ENCODE assay signal across 8 cellular contexts in genomic region chr5:177310757-177311173, GRCh38. TPM values are rescaled to one million over a fixed set of nuclear protein-coding genes. Genes with fewer than 3 reads are reported as not detected.
DNase-seq lines count a peak whose midpoint lies in the region; ATAC-seq and TF ChIP-seq lines count a peak whose summit lies in the region.

No MANE protein-coding gene starts in this region.

- H2AFZ ChIP-seq in OCI-LY7 (ENCODE audit: low read length): no peak overlapping the region

- H3K9me3 ChIP-seq in HEK293 (ENCODE audit: control insufficient read depth, insufficient read depth, low read depth, low read length) (no peaks in the 10 kb centered on the region), OCI-LY7 (ENCODE audit: low read length) (no peaks in the 10 kb centered on the region)

- peaks cover 16% of the 10 kb centered on the region; the same call in 1 of the 2 replicates for H3K79me2 ChIP-seq in OCI-LY7 (ENCODE audit: insufficient read depth, low read depth, low read length)

- TF ChIP-seq CTCF in HEK293 (tag by site-specific recombination; IDR thresholded peaks at IDR 0.05): no peak
- no peak for TF ChIP-seq CTCF in OCI-LY7 (conservative IDR thresholded peaks at IDR 0.05; ENCODE audit: low read length)
- no peak for TF ChIP-seq CTCF in retinal pigment epithelial cell (conservative IDR thresholded peaks at IDR 0.05; ENCODE audit: low read depth, low read length)

- H3K4me3 ChIP-seq in HEK293 (ENCODE audit: low read depth, low read length) (peak overlapping the region; percentile 86), OCI-LY7 (ENCODE audit: low read depth, low read length, poor library complexity, severe bottlenecking) (peak overlapping the region; percentile 94), retinal pigment epithelial cell (ENCODE audit: low read length) (peak overlapping the region; percentile 68)

- intact Hi-C loops in OCI-LY7 (cut with micrococcal nuclease; ENCODE audit: unreplicated experiment): loop anchor here (1.0 to 5.0 kb wide), 3 partner anchors 196 to 238 kb away; partner anchors contain the start of gene DOK3

- no peak overlapping the region for H3K27ac ChIP-seq in HEK293 (ENCODE audit: extremely low read depth, low read depth, low read length)
- H3K27ac ChIP-seq in OCI-LY7 (ENCODE audit: low read depth, low read length, poor library complexity, severe bottlenecking): peak overlapping the region; percentile 92

- no peaks in the 10 kb centered on the region for H3K9me2 ChIP-seq in OCI-LY7 (ENCODE audit: insufficient read depth, low read length)

- POLR2A ChIA-PET in HEK293 (lab: Yijun Ruan, JAX): interaction anchor here (1.3 to 2.2 kb wide), 4 partner anchors 41 to 187 kb away, joined by 5 to 12 read pairs (median 5); partner anchors contain the start of genes LMAN2 and PDLIM7
- POLR2A ChIA-PET in OCI-LY7 (lab: Charles Lee): interaction anchor here (0.7 to 1.7 kb wide), 8 partner anchors 9 to 295 kb away, joined by 3 to 5 read pairs (median 4); partner anchors contain the start of gene LMAN2

- H3K4me2 ChIP-seq in OCI-LY7 (ENCODE audit: low read length): peak overlapping the region; percentile 86

- H3K4me1 ChIP-seq in HEK293 (ENCODE audit: control insufficient read depth, insufficient read depth, low read length) (peaks cover 5% of the 10 kb centered on the region), OCI-LY7 (ENCODE audit: insufficient read depth, low read length, poor library complexity, severe bottlenecking) (peaks cover 60% of the 10 kb centered on the region)

- CTCF ChIA-PET in HEK293 (lab: Yijun Ruan, JAX) (interaction anchor here (0.5 to 3.3 kb wide), 26 partner anchors 8 to 650 kb away, joined by 3 to 23 read pairs (median 4); no protein-coding TSS in a partner anchor), OCI-LY7 (lab: Charles Lee; ENCODE audit: unreplicated experiment) (interaction anchor here (1.4 to 1.9 kb wide), 2 partner anchors 9 to 41 kb away, joined by 3 to 6 read pairs; partner anchors contain the start of gene LMAN2)

- H4K20me1 ChIP-seq in OCI-LY7 (ENCODE audit: insufficient read depth, low read length): peaks cover 19% of the 10 kb centered on the region; the same call in 1 of the 2 replicates

- H3K36me3 ChIP-seq in HEK293 (ENCODE audit: control insufficient read depth in 2 of 2, insufficient read depth in 1 of 2, low read length in 2 of 2) (peaks cover 0 to 38% of the 10 kb centered on the region in 2 experiments; a peak in 2 of 3 replicates), OCI-LY7 (ENCODE audit: insufficient read depth, low read length) (peaks cover 45% of the 10 kb centered on the region)

- ATAC-seq in HG03457 (IDR thresholded peaks at IDR 0.05; ENCODE audit: unreplicated experiment) (no peak), HG03175 (IDR thresholded peaks at IDR 0.05; ENCODE audit: unreplicated experiment) (no peak)

- BruUV-seq in OCI-LY7 (replicated peaks; lab: Mats Ljungman, UMichigan): no TSS peak

- peak; percentile 57 for DNase-seq in Daoy (ENCODE audit: low read depth)
- peak; percentile 89 for DNase-seq in OCI-LY7 (ENCODE audit: low spot score)
- peak; percentile 85 for DNase-seq in dermis blood vessel endothelial cell
- DNase-seq in retinal pigment epithelial cell (ENCODE audit: low read depth): no peak
- DNase-seq in ureter (ENCODE audit: low spot score): no peak

TF ChIP-seq in HEK293, 187 proteins besides CTCF, POLR2A, EP300 and RAD21:
- TF ChIP-seq, protein P1, sequence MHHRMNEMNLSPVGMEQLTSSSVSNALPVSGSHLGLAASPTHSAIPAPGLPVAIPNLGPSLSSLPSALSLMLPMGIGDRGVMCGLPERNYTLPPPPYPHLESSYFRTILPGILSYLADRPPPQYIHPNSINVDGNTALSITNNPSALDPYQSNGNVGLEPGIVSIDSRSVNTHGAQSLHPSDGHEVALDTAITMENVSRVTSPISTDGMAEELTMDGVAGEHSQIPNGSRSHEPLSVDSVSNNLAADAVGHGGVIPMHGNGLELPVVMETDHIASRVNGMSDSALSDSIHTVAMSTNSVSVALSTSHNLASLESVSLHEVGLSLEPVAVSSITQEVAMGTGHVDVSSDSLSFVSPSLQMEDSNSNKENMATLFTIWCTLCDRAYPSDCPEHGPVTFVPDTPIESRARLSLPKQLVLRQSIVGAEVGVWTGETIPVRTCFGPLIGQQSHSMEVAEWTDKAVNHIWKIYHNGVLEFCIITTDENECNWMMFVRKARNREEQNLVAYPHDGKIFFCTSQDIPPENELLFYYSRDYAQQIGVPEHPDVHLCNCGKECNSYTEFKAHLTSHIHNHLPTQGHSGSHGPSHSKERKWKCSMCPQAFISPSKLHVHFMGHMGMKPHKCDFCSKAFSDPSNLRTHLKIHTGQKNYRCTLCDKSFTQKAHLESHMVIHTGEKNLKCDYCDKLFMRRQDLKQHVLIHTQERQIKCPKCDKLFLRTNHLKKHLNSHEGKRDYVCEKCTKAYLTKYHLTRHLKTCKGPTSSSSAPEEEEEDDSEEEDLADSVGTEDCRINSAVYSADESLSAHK (tag by site-specific recombination; IDR thresholded peaks at IDR 0.05): no peak
- TF ChIP-seq ZNF214 (tag by site-specific recombination; IDR thresholded peaks at IDR 0.05; ENCODE audit: borderline replicate concordance): no peak
- peak; percentile 57 for TF ChIP-seq ZBTB17 (tag by site-specific recombination; IDR thresholded peaks at IDR 0.05)
- TF ChIP-seq GLIS2 (tag by site-specific recombination; IDR thresholded peaks at IDR 0.05): 0 out of 2 replicates have a peak, but pooled peaks have one; percentile 12
- TF ChIP-seq ZNF138 (tag by site-specific recombination; IDR thresholded peaks at IDR 0.05; ENCODE audit: borderline replicate concordance): no peak
- TF ChIP-seq ZNF623 (tag by site-specific recombination; IDR thresholded peaks at IDR 0.05): peak; percentile 48
- peak; percentile 40; the same call in 1 of the 2 replicates for TF ChIP-seq SP2 (tag by site-specific recombination; IDR thresholded peaks at IDR 0.05)
- TF ChIP-seq SP7 (tag by site-specific recombination; IDR thresholded peaks at IDR 0.05): no peak
- peak; percentile 46 for TF ChIP-seq ZIC2 (tag by site-specific recombination; IDR thresholded peaks at IDR 0.05)
- no peak for TF ChIP-seq MZF1 (tag by site-specific recombination; IDR thresholded peaks at IDR 0.05; ENCODE audit: borderline replicate concordance)
- TF ChIP-seq ZNF341 (tag by site-specific recombination; IDR thresholded peaks at IDR 0.05; ENCODE audit: low read depth): peak; percentile 88
- TF ChIP-seq GLIS1 (tag by site-specific recombination; IDR thresholded peaks at IDR 0.05): 0 out of 2 replicates have a peak, but pooled peaks have one; percentile 6

RNA-seq across cellular contexts. Expression of gene MXD3, which starts 0.9 kb away (rescaled TPM):
- 16.7 and 23.4 TPM in 2 replicates for total RNA-seq in Daoy (2014; rRNA removed; shearing (Covaris generic))
- total RNA-seq in OCI-LY7 (2014; rRNA removed; shearing (Covaris generic)): 109 and 130 TPM in 2 replicates
- 81.3 and 105 TPM in 2 replicates for total RNA-seq in OCI-LY7 (2022)
- 20.9 and 38.5 TPM in 2 replicates for total RNA-seq in dermis blood vessel endothelial cell
- total RNA-seq in ureter: 7.8 TPM

RNA-seq across cellular contexts. Expression of gene PRELID1, which starts 7.2 kb away (rescaled TPM):
- total RNA-seq in Daoy (2014; rRNA removed; shearing (Covaris generic)): 434 and 468 TPM in 2 replicates
- total RNA-seq in OCI-LY7 (2014; rRNA removed; shearing (Covaris generic)): 217 and 249 TPM in 2 replicates
- total RNA-seq in OCI-LY7 (2022) (203 and 232 TPM in 2 replicates), dermis blood vessel endothelial cell (125 and 161 TPM in 2 replicates), ureter (121 TPM)

RNA-seq across cellular contexts. Expression of gene RAB24, which starts 7.2 kb away (rescaled TPM):
- 16.6 and 18.8 TPM in 2 replicates for total RNA-seq in Daoy (2014; rRNA removed; shearing (Covaris generic))
- 25.8 and 43.1 TPM in 2 replicates for total RNA-seq in OCI-LY7 (2014; rRNA removed; shearing (Covaris generic))
- total RNA-seq in OCI-LY7 (2022) (31.3 and 36.1 TPM in 2 replicates), dermis blood vessel endothelial cell (12.8 and 20.8 TPM in 2 replicates), ureter (14.9 TPM)

RNA-seq across cellular contexts. Expression of gene LMAN2, which starts 40.7 kb away (rescaled TPM):
- 269 and 285 TPM in 2 replicates for total RNA-seq in Daoy (2014; rRNA removed; shearing (Covaris generic))
- total RNA-seq in OCI-LY7 (2014; rRNA removed; shearing (Covaris generic)): 144 and 151 TPM in 2 replicates
- total RNA-seq in OCI-LY7 (2022) (103 and 116 TPM in 2 replicates), dermis blood vessel endothelial cell (407 and 457 TPM in 2 replicates), ureter (129 TPM)

RNA-seq across cellular contexts. Expression of gene RGS14, which starts 47.0 kb away (rescaled TPM):
- total RNA-seq in Daoy (2014; rRNA removed; shearing (Covaris generic)): 18.1 and 30.5 TPM in 2 replicates
- total RNA-seq in OCI-LY7 (2014; rRNA removed; shearing (Covaris generic)): 33.0 and 43.3 TPM in 2 replicates
- total RNA-seq in OCI-LY7 (2022) (41.7 and 46.3 TPM in 2 replicates), dermis blood vessel endothelial cell (4.4 and 9.9 TPM in 2 replicates), ureter (17.3 TPM)

Comparison
In these comparisons a context has a peak if more than half of its experiments do, and no peak if none do; other contexts are left out.
1. DNase-seq: peak in Daoy (single experiment), OCI-LY7 (single experiment) and dermis blood vessel endothelial cell (single experiment); none in retinal pigment epithelial cell (single experiment) and ureter (single experiment).
2. Peak in every context shown above with its lines, with median percentiles within 50 percentile points of each other: H3K4me3 ChIP-seq.